In genomic region chr11:45104006-45104789, GRCh38 we compare ENCODE assay signal across 19 cellular contexts. TPM values are rescaled to one million over a fixed set of nuclear protein-coding genes. Genes with fewer than 3 reads are reported as not detected.
DNase-seq lines count a peak whose midpoint lies in the region; ATAC-seq, FAIRE-seq and TF ChIP-seq lines count a peak whose summit lies in the region.
"Had no signal": no experiment of that assay in that cellular context is flagged by ENCODE, and none has a peak within 500 bp of the region (broad histone marks: within the 10 kb centered on the region; RNA-seq: fewer than 3 reads in every experiment).

No MANE protein-coding gene starts in this region.

- H3K9me3 ChIP-seq in kidney (ENCODE audit: control insufficient read depth in 1 of 2, low read length in 2 of 2): no peaks in the 10 kb centered on the region

- no peaks in the 10 kb centered on the region for H3K36me3 Mint-ChIP-seq in activated CD8-positive, alpha-beta memory T cell treated with anti-CD3 and anti-CD28 coated beads, Interleukin-2, amount 10 ng/mL, durations not matched to agents 7 days and 5 days
- H3K36me3 Mint-ChIP-seq in activated CD4-positive, alpha-beta memory T cell treated with anti-CD3 and anti-CD28 coated beads, Interleukin-2, amount 10 ng/mL, durations not matched to agents 7 days and 5 days (ENCODE audit: low read depth): no peaks in the 10 kb centered on the region

- no peak for FAIRE-seq in kidney (lab: Jason Lieb, UNC)

- POLR2A ChIA-PET in activated CD4-positive, alpha-beta memory T cell treated with anti-CD3 and anti-CD28 coated beads, Interleukin-2, amount 10 ng/mL, durations not matched to agents 7 days and 5 days (lab: Charles Lee): interaction anchor here (1.4 to 1.6 kb wide), 2 partner anchors 24 to 168 kb away, joined by 6 to 7 read pairs; no protein-coding TSS in a partner anchor

- peak; percentile 39 for DNase-seq in activated CD8-positive, alpha-beta memory T cell treated with anti-CD3 and anti-CD28 coated beads, Interleukin-2, amount 10 ng/mL, durations not matched to agents 7 days and 5 days
- DNase-seq in activated CD8-positive, alpha-beta memory T cell treated with anti-CD3 and anti-CD28 coated beads, Interleukin-2, amount 50 U/mL, for 48 hours: no peak
- peak; percentile 14 for DNase-seq in activated CD4-positive, alpha-beta memory T cell treated with anti-CD3 and anti-CD28 coated beads, Interleukin-2, amount 10 ng/mL, durations not matched to agents 7 days and 5 days
- peak; percentile 36 for DNase-seq in kidney
- peak; percentile 24 for DNase-seq in ureter (ENCODE audit: low spot score)
- no peak for DNase-seq in stimulated activated CD4-positive, alpha-beta T cell treated with anti-CD3 and anti-CD28 coated beads, Interleukin-15, amount 100 ng/mL, for 24 hours
- DNase-seq in GDM1 (lab: John Stamatoyannopoulos, UW): no peak
- DNase-seq: Calu3; CD4-positive, alpha-beta T cell; DMS79 treated with DMSO at 0.1 percent for 48 hours; KBM-7; NCI-H1092; NCI-H2107; NCI-H345; NCI-H526 treated with DMSO at 0.1 percent for 48 hours; NK-92 treated with Interleukin-12 subunit alpha and Interleukin-12 subunit beta, amount 100 ng/mL, for 24 hours had no signal

- CTCF ChIA-PET in activated CD8-positive, alpha-beta memory T cell treated with anti-CD3 and anti-CD28 coated beads, Interleukin-2, amount 10 ng/mL, durations not matched to agents 7 days and 5 days (lab: Charles Lee): interaction anchor here (0.6 to 20.4 kb wide), 38 partner anchors 8 to 668 kb away, joined by 3 to 622 read pairs (median 5); no protein-coding TSS in a partner anchor
- CTCF ChIA-PET in activated CD4-positive, alpha-beta memory T cell treated with anti-CD3 and anti-CD28 coated beads, Interleukin-2, amount 10 ng/mL, durations not matched to agents 7 days and 5 days (lab: Charles Lee): interaction anchor here (0.9 to 9.2 kb wide), 24 partner anchors 10 to 497 kb away, joined by 3 to 315 read pairs (median 4); partner anchors contain the start of gene TP53I11

- H3K4me3 Mint-ChIP-seq in activated CD8-positive, alpha-beta memory T cell treated with anti-CD3 and anti-CD28 coated beads, Interleukin-2, amount 10 ng/mL, durations not matched to agents 7 days and 5 days: no peak overlapping the region
- H3K4me3 Mint-ChIP-seq in activated CD4-positive, alpha-beta memory T cell treated with anti-CD3 and anti-CD28 coated beads, Interleukin-2, amount 10 ng/mL, durations not matched to agents 7 days and 5 days: no peak overlapping the region
- H3K4me3 Mint-ChIP-seq: B cell; CD4-positive, alpha-beta T cell; GM23338 had no signal

- no peaks in the 10 kb centered on the region for H3K9me3 Mint-ChIP-seq in activated CD8-positive, alpha-beta memory T cell treated with anti-CD3 and anti-CD28 coated beads, Interleukin-2, amount 10 ng/mL, durations not matched to agents 7 days and 5 days (ENCODE audit: low read depth)
- H3K9me3 Mint-ChIP-seq in activated CD4-positive, alpha-beta memory T cell treated with anti-CD3 and anti-CD28 coated beads, Interleukin-2, amount 10 ng/mL, durations not matched to agents 7 days and 5 days: no peaks in the 10 kb centered on the region
- H3K9me3 Mint-ChIP-seq: CD4-positive, alpha-beta T cell; GM23338 had no signal

- no peak overlapping the region for H3K27ac Mint-ChIP-seq in activated CD8-positive, alpha-beta memory T cell treated with anti-CD3 and anti-CD28 coated beads, Interleukin-2, amount 10 ng/mL, durations not matched to agents 7 days and 5 days
- H3K27ac Mint-ChIP-seq in activated CD4-positive, alpha-beta memory T cell treated with anti-CD3 and anti-CD28 coated beads, Interleukin-2, amount 10 ng/mL, durations not matched to agents 7 days and 5 days: no peak overlapping the region
- H3K27ac Mint-ChIP-seq: B cell; CD4-positive, alpha-beta T cell; GM23338 had no signal

- peaks cover 0 to 3% of the 10 kb centered on the region in 2 donors for H3K4me1 ChIP-seq in kidney (ENCODE audit: control insufficient read depth in 1 of 2, insufficient read depth in 1 of 2, low read depth in 1 of 2, low read length in 2 of 2)

- no peak for TF ChIP-seq CTCF in kidney (IDR thresholded peaks at IDR 0.05; ENCODE audit: borderline replicate concordance, extremely low read depth, insufficient read depth)

- H3K36me3 ChIP-seq in kidney (ENCODE audit: control insufficient read depth in 1 of 2, insufficient read depth in 2 of 2, low read length in 2 of 2): no peaks in the 10 kb centered on the region

- no peak for ATAC-seq in activated CD8-positive, alpha-beta memory T cell treated with anti-CD3 and anti-CD28 coated beads, Interleukin-2, amount 10 ng/mL, durations not matched to agents 7 days and 5 days
- ATAC-seq: GM23338 had no signal

- H3K4me3 ChIP-seq in kidney (ENCODE audit: low read length in 2 of 2): no peak overlapping the region
- H3K4me3 ChIP-seq: GM23338 had no signal

- intact Hi-C loops in kidney (cut with DNase I): no loop called here

- no peak overlapping the region for H3K27ac ChIP-seq in kidney (ENCODE audit: low read depth in 2 of 2, low read length in 2 of 2)
- H3K27ac ChIP-seq: HL-60 had no signal

- H3K4me1 Mint-ChIP-seq in activated CD8-positive, alpha-beta memory T cell treated with anti-CD3 and anti-CD28 coated beads, Interleukin-2, amount 10 ng/mL, durations not matched to agents 7 days and 5 days: peaks cover 13% of the 10 kb centered on the region
- peaks cover 11% of the 10 kb centered on the region for H3K4me1 Mint-ChIP-seq in activated CD4-positive, alpha-beta memory T cell treated with anti-CD3 and anti-CD28 coated beads, Interleukin-2, amount 10 ng/mL, durations not matched to agents 7 days and 5 days

- H3K9ac ChIP-seq in kidney (ENCODE audit: low read length in 2 of 2): no peak overlapping the region

- peaks cover 21% of the 10 kb centered on the region for H3K27me3 Mint-ChIP-seq in activated CD8-positive, alpha-beta memory T cell treated with anti-CD3 and anti-CD28 coated beads, Interleukin-2, amount 10 ng/mL, durations not matched to agents 7 days and 5 days
- peaks cover 24% of the 10 kb centered on the region for H3K27me3 Mint-ChIP-seq in activated CD4-positive, alpha-beta memory T cell treated with anti-CD3 and anti-CD28 coated beads, Interleukin-2, amount 10 ng/mL, durations not matched to agents 7 days and 5 days

RNA-seq across cellular contexts. Expression of gene PRDM11, which starts 42.2 kb away (rescaled TPM):
- 1 to 10 TPM; 2.5 to 4.6 TPM for total RNA-seq in activated CD8-positive, alpha-beta memory T cell treated with anti-CD3 and anti-CD28 coated beads, Interleukin-2, amount 10 ng/mL, durations not matched to agents 7 days and 5 days
- total RNA-seq in activated CD4-positive, alpha-beta memory T cell treated with anti-CD3 and anti-CD28 coated beads, Interleukin-2, amount 10 ng/mL, durations not matched to agents 7 days and 5 days: under 1 TPM; 0.78 to 0.85 TPM
- 22.5 TPM for total RNA-seq in kidney
- 2.9 TPM for polyA plus RNA-seq in kidney (ENCODE audit: insufficient read depth, low read depth, low replicate concordance)
- 35.3 TPM for total RNA-seq in ureter

Comparison
In these comparisons a context has a peak if more than half of its experiments do, and no peak if none do; other contexts are left out.
1. DNase-seq: peak in activated CD8-positive, alpha-beta memory T cell treated with anti-CD3 and anti-CD28 coated beads, Interleukin-2, amount 10 ng/mL, durations not matched to agents 7 days and 5 days (single experiment), activated CD4-positive, alpha-beta memory T cell treated with anti-CD3 and anti-CD28 coated beads, Interleukin-2, amount 10 ng/mL, durations not matched to agents 7 days and 5 days (single experiment), kidney (single experiment) and ureter (single experiment); none in activated CD8-positive, alpha-beta memory T cell treated with anti-CD3 and anti-CD28 coated beads, Interleukin-2, amount 50 U/mL, for 48 hours (single experiment), stimulated activated CD4-positive, alpha-beta T cell treated with anti-CD3 and anti-CD28 coated beads, Interleukin-15, amount 100 ng/mL, for 24 hours (single experiment) and GDM1 (single experiment).